In genomic region chr14:100749967-100750597, GRCh38 we compare ENCODE assay signal across 2 cellular contexts.
TF ChIP-seq lines count a peak whose summit lies in the region.

No MANE protein-coding gene starts in this region.

TF ChIP-seq in WTC11, 78 proteins besides CTCF, POLR2A, EP300 and RAD21:
- TF ChIP-seq, protein P1, sequence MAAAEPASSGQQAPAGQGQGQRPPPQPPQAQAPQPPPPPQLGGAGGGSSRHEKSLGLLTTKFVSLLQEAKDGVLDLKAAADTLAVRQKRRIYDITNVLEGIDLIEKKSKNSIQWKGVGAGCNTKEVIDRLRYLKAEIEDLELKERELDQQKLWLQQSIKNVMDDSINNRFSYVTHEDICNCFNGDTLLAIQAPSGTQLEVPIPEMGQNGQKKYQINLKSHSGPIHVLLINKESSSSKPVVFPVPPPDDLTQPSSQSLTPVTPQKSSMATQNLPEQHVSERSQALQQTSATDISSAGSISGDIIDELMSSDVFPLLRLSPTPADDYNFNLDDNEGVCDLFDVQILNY (CRISPR knock-in tag; IDR thresholded peaks at IDR 0.05): no peak
- TF ChIP-seq GABPB1 (CRISPR knock-in tag; IDR thresholded peaks at IDR 0.05): 0 out of 2 replicates have a peak, but pooled peaks have one; percentile 53

TF ChIP-seq in HepG2, 621 proteins besides CTCF, POLR2A, EP300 and RAD21 (continues in another document):
- no peak for TF ChIP-seq HOXA7 (CRISPR knock-in tag; IDR thresholded peaks at IDR 0.05)
- TF ChIP-seq KMT2A (CRISPR knock-in tag; IDR thresholded peaks at IDR 0.05): no peak
- peak; percentile 85 for TF ChIP-seq ZNF121 (CRISPR knock-in tag; IDR thresholded peaks at IDR 0.05)
- peak; percentile 59; the same call in 1 of the 2 replicates for TF ChIP-seq ELF3 (CRISPR knock-in tag; IDR thresholded peaks at IDR 0.05)
- peak; percentile 78 for TF ChIP-seq TEAD3 (CRISPR knock-in tag; optimal IDR thresholded peaks at IDR 0.05; ENCODE audit: borderline replicate concordance)
- peak; percentile 40; the same call in 1 of the 2 replicates for TF ChIP-seq ZBTB7B (CRISPR knock-in tag; IDR thresholded peaks at IDR 0.05)
- 0 out of 2 replicates have a peak, but pooled peaks have one; percentile 59 for TF ChIP-seq NFIC (IDR thresholded peaks at IDR 0.05; ENCODE audit: low read length)
- no peak for TF ChIP-seq NFKB2 (CRISPR knock-in tag; IDR thresholded peaks at IDR 0.05; ENCODE audit: borderline replicate concordance)
- TF ChIP-seq ZFP82 (CRISPR knock-in tag; IDR thresholded peaks at IDR 0.05; ENCODE audit: borderline replicate concordance): no peak
- peak; percentile 49 for TF ChIP-seq ZBTB37 (CRISPR knock-in tag; IDR thresholded peaks at IDR 0.05)
- TF ChIP-seq SOX13 (IDR thresholded peaks at IDR 0.05): no peak
- TF ChIP-seq SOX13 (CRISPR knock-in tag; conservative IDR thresholded peaks at IDR 0.05 in 1 of 2, IDR thresholded peaks at IDR 0.05 in 1 of 2): peak in 1 of 2 experiments; percentile 65; a peak in 2 of 4 replicates
- peak; percentile 79; the same call in 1 of the 2 replicates for TF ChIP-seq FOXJ3 (CRISPR knock-in tag; IDR thresholded peaks at IDR 0.05; ENCODE audit: borderline replicate concordance)
- peak; percentile 18 for TF ChIP-seq YY1 (IDR thresholded peaks at IDR 0.05; ENCODE audit: insufficient read depth, insufficient replicate concordance, low read depth, low read length)
- TF ChIP-seq ZFX (CRISPR knock-in tag; IDR thresholded peaks at IDR 0.05; ENCODE audit: low read depth): peak; percentile 40; the same call in 1 of the 2 replicates
- TF ChIP-seq FOXP1 (IDR thresholded peaks at IDR 0.05): no peak
- peak; percentile 66; the same call in 1 of the 2 replicates for TF ChIP-seq FOXP1 (CRISPR knock-in tag; IDR thresholded peaks at IDR 0.05)
- TF ChIP-seq MAF1 (CRISPR knock-in tag; IDR thresholded peaks at IDR 0.05; ENCODE audit: borderline replicate concordance): no peak
- peak; percentile 70; the same call in 1 of the 2 replicates for TF ChIP-seq ZNF644 (CRISPR knock-in tag; IDR thresholded peaks at IDR 0.05; ENCODE audit: low read depth)
- TF ChIP-seq, protein P2, sequence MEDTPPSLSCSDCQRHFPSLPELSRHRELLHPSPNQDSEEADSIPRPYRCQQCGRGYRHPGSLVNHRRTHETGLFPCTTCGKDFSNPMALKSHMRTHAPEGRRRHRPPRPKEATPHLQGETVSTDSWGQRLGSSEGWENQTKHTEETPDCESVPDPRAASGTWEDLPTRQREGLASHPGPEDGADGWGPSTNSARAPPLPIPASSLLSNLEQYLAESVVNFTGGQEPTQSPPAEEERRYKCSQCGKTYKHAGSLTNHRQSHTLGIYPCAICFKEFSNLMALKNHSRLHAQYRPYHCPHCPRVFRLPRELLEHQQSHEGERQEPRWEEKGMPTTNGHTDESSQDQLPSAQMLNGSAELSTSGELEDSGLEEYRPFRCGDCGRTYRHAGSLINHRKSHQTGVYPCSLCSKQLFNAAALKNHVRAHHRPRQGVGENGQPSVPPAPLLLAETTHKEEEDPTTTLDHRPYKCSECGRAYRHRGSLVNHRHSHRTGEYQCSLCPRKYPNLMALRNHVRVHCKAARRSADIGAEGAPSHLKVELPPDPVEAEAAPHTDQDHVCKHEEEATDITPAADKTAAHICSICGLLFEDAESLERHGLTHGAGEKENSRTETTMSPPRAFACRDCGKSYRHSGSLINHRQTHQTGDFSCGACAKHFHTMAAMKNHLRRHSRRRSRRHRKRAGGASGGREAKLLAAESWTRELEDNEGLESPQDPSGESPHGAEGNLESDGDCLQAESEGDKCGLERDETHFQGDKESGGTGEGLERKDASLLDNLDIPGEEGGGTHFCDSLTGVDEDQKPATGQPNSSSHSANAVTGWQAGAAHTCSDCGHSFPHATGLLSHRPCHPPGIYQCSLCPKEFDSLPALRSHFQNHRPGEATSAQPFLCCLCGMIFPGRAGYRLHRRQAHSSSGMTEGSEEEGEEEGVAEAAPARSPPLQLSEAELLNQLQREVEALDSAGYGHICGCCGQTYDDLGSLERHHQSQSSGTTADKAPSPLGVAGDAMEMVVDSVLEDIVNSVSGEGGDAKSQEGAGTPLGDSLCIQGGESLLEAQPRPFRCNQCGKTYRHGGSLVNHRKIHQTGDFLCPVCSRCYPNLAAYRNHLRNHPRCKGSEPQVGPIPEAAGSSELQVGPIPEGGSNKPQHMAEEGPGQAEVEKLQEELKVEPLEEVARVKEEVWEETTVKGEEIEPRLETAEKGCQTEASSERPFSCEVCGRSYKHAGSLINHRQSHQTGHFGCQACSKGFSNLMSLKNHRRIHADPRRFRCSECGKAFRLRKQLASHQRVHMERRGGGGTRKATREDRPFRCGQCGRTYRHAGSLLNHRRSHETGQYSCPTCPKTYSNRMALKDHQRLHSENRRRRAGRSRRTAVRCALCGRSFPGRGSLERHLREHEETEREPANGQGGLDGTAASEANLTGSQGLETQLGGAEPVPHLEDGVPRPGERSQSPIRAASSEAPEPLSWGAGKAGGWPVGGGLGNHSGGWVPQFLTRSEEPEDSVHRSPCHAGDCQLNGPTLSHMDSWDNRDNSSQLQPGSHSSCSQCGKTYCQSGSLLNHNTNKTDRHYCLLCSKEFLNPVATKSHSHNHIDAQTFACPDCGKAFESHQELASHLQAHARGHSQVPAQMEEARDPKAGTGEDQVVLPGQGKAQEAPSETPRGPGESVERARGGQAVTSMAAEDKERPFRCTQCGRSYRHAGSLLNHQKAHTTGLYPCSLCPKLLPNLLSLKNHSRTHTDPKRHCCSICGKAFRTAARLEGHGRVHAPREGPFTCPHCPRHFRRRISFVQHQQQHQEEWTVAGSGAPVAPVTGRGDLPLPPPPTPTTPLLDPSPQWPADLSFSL (CRISPR knock-in tag; IDR thresholded peaks at IDR 0.05): no peak
- TF ChIP-seq ZNF264 (CRISPR knock-in tag; IDR thresholded peaks at IDR 0.05): peak; percentile 69; the same call in 1 of the 2 replicates
- TF ChIP-seq ZNF12 (CRISPR knock-in tag; IDR thresholded peaks at IDR 0.05): peak; percentile 60; the same call in 1 of the 2 replicates
- TF ChIP-seq ATF7-NPFF (CRISPR knock-in tag; IDR thresholded peaks at IDR 0.05; ENCODE audit: low read depth): no peak
- TF ChIP-seq ZNF770 (CRISPR knock-in tag; IDR thresholded peaks at IDR 0.05): peak; percentile 62
- TF ChIP-seq PTBP1 (IDR thresholded peaks at IDR 0.05; ENCODE audit: low read depth, low read length, poor library complexity, severe bottlenecking): no peak
- no peak for TF ChIP-seq CCDC6 (CRISPR knock-in tag; IDR thresholded peaks at IDR 0.05)
- TF ChIP-seq CEBPG (CRISPR knock-in tag; IDR thresholded peaks at IDR 0.05): peak; percentile 83
- TF ChIP-seq, protein P3, sequence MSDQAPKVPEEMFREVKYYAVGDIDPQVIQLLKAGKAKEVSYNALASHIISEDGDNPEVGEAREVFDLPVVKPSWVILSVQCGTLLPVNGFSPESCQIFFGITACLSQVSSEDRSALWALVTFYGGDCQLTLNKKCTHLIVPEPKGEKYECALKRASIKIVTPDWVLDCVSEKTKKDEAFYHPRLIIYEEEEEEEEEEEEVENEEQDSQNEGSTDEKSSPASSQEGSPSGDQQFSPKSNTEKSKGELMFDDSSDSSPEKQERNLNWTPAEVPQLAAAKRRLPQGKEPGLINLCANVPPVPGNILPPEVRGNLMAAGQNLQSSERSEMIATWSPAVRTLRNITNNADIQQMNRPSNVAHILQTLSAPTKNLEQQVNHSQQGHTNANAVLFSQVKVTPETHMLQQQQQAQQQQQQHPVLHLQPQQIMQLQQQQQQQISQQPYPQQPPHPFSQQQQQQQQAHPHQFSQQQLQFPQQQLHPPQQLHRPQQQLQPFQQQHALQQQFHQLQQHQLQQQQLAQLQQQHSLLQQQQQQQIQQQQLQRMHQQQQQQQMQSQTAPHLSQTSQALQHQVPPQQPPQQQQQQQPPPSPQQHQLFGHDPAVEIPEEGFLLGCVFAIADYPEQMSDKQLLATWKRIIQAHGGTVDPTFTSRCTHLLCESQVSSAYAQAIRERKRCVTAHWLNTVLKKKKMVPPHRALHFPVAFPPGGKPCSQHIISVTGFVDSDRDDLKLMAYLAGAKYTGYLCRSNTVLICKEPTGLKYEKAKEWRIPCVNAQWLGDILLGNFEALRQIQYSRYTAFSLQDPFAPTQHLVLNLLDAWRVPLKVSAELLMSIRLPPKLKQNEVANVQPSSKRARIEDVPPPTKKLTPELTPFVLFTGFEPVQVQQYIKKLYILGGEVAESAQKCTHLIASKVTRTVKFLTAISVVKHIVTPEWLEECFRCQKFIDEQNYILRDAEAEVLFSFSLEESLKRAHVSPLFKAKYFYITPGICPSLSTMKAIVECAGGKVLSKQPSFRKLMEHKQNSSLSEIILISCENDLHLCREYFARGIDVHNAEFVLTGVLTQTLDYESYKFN (CRISPR knock-in tag; conservative IDR thresholded peaks at IDR 0.05): peak; percentile 86
- TF ChIP-seq, protein P4, sequence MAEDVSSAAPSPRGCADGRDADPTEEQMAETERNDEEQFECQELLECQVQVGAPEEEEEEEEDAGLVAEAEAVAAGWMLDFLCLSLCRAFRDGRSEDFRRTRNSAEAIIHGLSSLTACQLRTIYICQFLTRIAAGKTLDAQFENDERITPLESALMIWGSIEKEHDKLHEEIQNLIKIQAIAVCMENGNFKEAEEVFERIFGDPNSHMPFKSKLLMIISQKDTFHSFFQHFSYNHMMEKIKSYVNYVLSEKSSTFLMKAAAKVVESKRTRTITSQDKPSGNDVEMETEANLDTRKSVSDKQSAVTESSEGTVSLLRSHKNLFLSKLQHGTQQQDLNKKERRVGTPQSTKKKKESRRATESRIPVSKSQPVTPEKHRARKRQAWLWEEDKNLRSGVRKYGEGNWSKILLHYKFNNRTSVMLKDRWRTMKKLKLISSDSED (CRISPR knock-in tag; IDR thresholded peaks at IDR 0.05): no peak
- TF ChIP-seq RNF2 (conservative IDR thresholded peaks at IDR 0.05; ENCODE audit: low read depth): no peak
- no peak for TF ChIP-seq ZNF350 (CRISPR knock-in tag; IDR thresholded peaks at IDR 0.05; ENCODE audit: borderline replicate concordance, low read depth)
- TF ChIP-seq, protein P5, sequence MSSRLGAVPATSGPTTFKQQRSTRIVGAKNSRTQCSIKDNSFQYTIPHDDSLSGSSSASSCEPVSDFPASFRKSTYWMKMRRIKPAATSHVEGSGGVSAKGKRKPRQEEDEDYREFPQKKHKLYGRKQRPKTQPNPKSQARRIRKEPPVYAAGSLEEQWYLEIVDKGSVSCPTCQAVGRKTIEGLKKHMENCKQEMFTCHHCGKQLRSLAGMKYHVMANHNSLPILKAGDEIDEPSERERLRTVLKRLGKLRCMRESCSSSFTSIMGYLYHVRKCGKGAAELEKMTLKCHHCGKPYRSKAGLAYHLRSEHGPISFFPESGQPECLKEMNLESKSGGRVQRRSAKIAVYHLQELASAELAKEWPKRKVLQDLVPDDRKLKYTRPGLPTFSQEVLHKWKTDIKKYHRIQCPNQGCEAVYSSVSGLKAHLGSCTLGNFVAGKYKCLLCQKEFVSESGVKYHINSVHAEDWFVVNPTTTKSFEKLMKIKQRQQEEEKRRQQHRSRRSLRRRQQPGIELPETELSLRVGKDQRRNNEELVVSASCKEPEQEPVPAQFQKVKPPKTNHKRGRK (CRISPR knock-in tag; IDR thresholded peaks at IDR 0.05): no peak
- TF ChIP-seq CHCHD3 (CRISPR knock-in tag; IDR thresholded peaks at IDR 0.05): no peak
- 0 out of 2 replicates have a peak, but pooled peaks have one; percentile 32 for TF ChIP-seq ZNF263 (CRISPR knock-in tag; IDR thresholded peaks at IDR 0.05)
- peak; percentile 96 for TF ChIP-seq GATAD2A (CRISPR knock-in tag; IDR thresholded peaks at IDR 0.05)
- TF ChIP-seq, protein P6, sequence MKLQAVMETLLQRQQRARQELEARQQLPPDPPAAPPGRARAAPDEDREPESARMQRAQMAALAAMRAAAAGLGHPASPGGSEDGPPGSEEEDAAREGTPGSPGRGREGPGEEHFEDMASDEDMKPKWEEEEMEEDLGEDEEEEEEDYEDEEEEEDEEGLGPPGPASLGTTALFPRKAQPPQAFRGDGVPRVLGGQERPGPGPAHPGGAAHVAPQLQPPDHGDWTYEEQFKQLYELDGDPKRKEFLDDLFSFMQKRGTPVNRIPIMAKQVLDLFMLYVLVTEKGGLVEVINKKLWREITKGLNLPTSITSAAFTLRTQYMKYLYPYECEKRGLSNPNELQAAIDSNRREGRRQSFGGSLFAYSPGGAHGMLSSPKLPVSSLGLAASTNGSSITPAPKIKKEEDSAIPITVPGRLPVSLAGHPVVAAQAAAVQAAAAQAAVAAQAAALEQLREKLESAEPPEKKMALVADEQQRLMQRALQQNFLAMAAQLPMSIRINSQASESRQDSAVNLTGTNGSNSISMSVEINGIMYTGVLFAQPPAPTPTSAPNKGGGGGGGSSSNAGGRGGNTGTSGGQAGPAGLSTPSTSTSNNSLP (IDR thresholded peaks at IDR 0.05; ENCODE audit: low read depth, low read length): peak; percentile 57; the same call in 1 of the 2 replicates
- TF ChIP-seq ZBTB38 (CRISPR knock-in tag; IDR thresholded peaks at IDR 0.05): peak; percentile 39; the same call in 1 of the 2 replicates
- TF ChIP-seq ZNF317 (CRISPR knock-in tag; IDR thresholded peaks at IDR 0.05): 0 out of 2 replicates have a peak, but pooled peaks have one; percentile 56
